In the genomic region with DNA sequence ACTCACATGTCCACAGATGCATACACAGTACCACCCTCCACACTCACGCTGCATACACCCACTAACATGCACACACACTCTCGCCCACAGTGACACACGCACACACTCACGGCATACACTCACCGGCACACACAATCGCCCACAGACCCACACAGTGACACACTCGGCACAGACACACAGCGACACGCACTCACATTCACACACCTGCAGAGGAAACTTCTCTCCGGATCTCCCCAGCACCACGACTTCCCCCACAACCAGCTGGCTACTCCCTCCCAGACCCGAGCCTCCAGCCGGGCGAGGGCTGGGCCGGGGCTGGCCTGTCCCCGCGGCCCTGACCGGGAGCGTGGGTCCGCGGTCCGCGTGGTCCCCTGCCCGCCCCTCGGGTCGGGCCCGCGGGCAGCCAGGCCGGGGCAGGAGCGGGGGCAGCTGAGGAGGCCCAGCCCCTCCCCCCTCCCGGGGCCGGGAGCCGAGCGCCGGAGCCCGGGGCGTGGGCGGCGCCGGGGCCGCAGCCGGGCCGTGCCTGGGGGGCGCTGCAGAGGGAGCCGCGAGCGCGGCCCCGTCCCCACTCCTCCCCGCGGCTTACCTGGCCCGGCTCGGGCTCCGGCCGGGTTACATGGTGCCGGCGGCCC, we compare ENCODE assay signal across 8 cellular contexts. TPM values are rescaled to one million over a fixed set of nuclear protein-coding genes. Genes with fewer than 3 reads are reported as not detected.
DNase-seq lines count a peak whose midpoint lies in the region; ATAC-seq and TF ChIP-seq lines count a peak whose summit lies in the region.

No MANE protein-coding gene starts in this region.

- H3K36me3 ChIP-seq in RWPE2 (ENCODE audit: low read depth) = no peaks in the 10 kb centered on the region
- H3K36me3 ChIP-seq in esophagus muscularis mucosa = no peaks in the 10 kb centered on the region
- H3K36me3 ChIP-seq in skeletal muscle tissue (ENCODE audit: control insufficient read depth in 3 of 3, insufficient read depth in 3 of 3, low read length in 3 of 3) = no peaks in the 10 kb centered on the region

- H3K27me3 ChIP-seq in RWPE2 (ENCODE audit: insufficient read depth, poor library complexity, severe bottlenecking) = peaks cover 54% of the 10 kb centered on the region
- H3K27me3 ChIP-seq in esophagus muscularis mucosa = peaks cover 8 to 74% (median 47%) of the 10 kb centered on the region in 4 donors
- peaks cover 40 to 46% (median 46%) of the 10 kb centered on the region in 3 donors for H3K27me3 ChIP-seq in skeletal muscle tissue (ENCODE audit: control insufficient read depth in 3 of 3, insufficient read depth in 3 of 3, low read length in 3 of 3)

- H3K27ac ChIP-seq in RWPE2 (ENCODE audit: poor library complexity, severe bottlenecking) = no peak overlapping the region
- H3K27ac ChIP-seq in esophagus muscularis mucosa (replicated peaks in 1 of 4) = no peak overlapping the region
- H3K27ac ChIP-seq in skeletal muscle tissue (ENCODE audit: low read depth, low read length) = no peak overlapping the region

- H3K9ac ChIP-seq in skeletal muscle tissue (ENCODE audit: low read depth in 1 of 3, low read length in 3 of 3) = peak overlapping the region in 1 of 3 donors; percentile 25

- H3K9me3 ChIP-seq in RWPE2 (ENCODE audit: severe bottlenecking) (no peaks in the 10 kb centered on the region), esophagus muscularis mucosa (no peaks in the 10 kb centered on the region), skeletal muscle tissue (ENCODE audit: control insufficient read depth in 3 of 3, low read length in 3 of 3) (no peaks in the 10 kb centered on the region)

- intact Hi-C loops in esophagus muscularis mucosa (cut with DNase I) = no loop called here

- H3K4me1 ChIP-seq in RWPE2 (ENCODE audit: insufficient read depth, poor library complexity, severe bottlenecking) = no peaks in the 10 kb centered on the region
- H3K4me1 ChIP-seq in esophagus muscularis mucosa = peaks cover 6 to 21% (median 20%) of the 10 kb centered on the region in 4 donors
- peaks cover 6 to 10% (median 9%) of the 10 kb centered on the region in 3 donors for H3K4me1 ChIP-seq in skeletal muscle tissue (ENCODE audit: control insufficient read depth in 3 of 3, insufficient read depth in 3 of 3, low read length in 3 of 3)

- TF ChIP-seq POLR2A in esophagus muscularis mucosa (IDR thresholded peaks at IDR 0.05; ENCODE audit: low read depth) = no peak

- TF ChIP-seq CTCF in RWPE2 (IDR thresholded peaks at IDR 0.05; ENCODE audit: poor library complexity, severe bottlenecking) = no peak
- TF ChIP-seq CTCF in esophagus muscularis mucosa (IDR thresholded peaks at IDR 0.05) = no peak

- H3K4me3 ChIP-seq in RWPE2 (ENCODE audit: severe bottlenecking) = peak overlapping the region; percentile 17
- peak overlapping the region; percentile 51 to 61 (median 53) for H3K4me3 ChIP-seq in esophagus muscularis mucosa
- peak overlapping the region; percentile 24 to 61 (median 48) for H3K4me3 ChIP-seq in skeletal muscle tissue (ENCODE audit: low read length in 3 of 3)

- DNase-seq in NCI-H1092 treated with DMSO at 0.1 percent for 48 hours (lab: John Stamatoyannopoulos, UW) (peak; percentile 27), NCI-H1092 (lab: John Stamatoyannopoulos, UW) (no peak), RWPE2 (ENCODE audit: low spot score) (no peak), esophagus muscularis mucosa (ENCODE audit: extremely low spot score) (no peak), OCI-M2 (lab: John Stamatoyannopoulos, UW; ENCODE audit: unreplicated experiment) (no peak), mesenteric fat pad (ENCODE audit: low spot score) (no peak), Ammon's horn (ENCODE audit: low spot score) (no peak)

- no peak for ATAC-seq in RWPE2 (ENCODE audit: low read depth)

- 5% methylated on average over 12 of the region's 57 CpGs for WGBS in esophagus muscularis mucosa

- TF ChIP-seq EP300 in esophagus muscularis mucosa (IDR thresholded peaks at IDR 0.05) = no peak

RNA-seq across cellular contexts. Expression of a gene that starts 0.5 kb away (rescaled TPM):
- total RNA-seq in esophagus muscularis mucosa (under 1 TPM; 0.06 to 0.83 (median 0.40) TPM), skeletal muscle tissue (not detected), mesenteric fat pad (0.51 TPM)

RNA-seq across cellular contexts. Expression of a gene that starts 56.2 kb away (rescaled TPM):
- total RNA-seq in esophagus muscularis mucosa (10 to 100 TPM; 26.1 to 38.6 (median 32.9) TPM), skeletal muscle tissue (23.0 TPM), mesenteric fat pad (37.2 TPM)
